9 cellular contexts compared by ENCODE assay signal in genomic region chr19:20079487-20079886, GRCh38. TPM values are rescaled to one million over a fixed set of nuclear protein-coding genes. Genes with fewer than 3 reads are reported as not detected.
A peak's percentile ranks its signal among the peaks of the same experiment; 100 is the strongest.
DNase-seq lines count a peak whose midpoint lies in the region; ATAC-seq and TF ChIP-seq lines count a peak whose summit lies in the region.
"Had no signal": no experiment of that assay in that cellular context is flagged by ENCODE, and none has a peak within 500 bp of the region (broad histone marks: within the 10 kb centered on the region; RNA-seq: fewer than 3 reads in every experiment).

No MANE protein-coding gene starts in this region.

- DNase-seq in activated naive CD4-positive, alpha-beta T cell treated with anti-CD3 and anti-CD28 coated beads for 36 hours, result no peak
- no peak for DNase-seq in activated naive CD4-positive, alpha-beta T cell treated with anti-CD3 and anti-CD28 coated beads, Interleukin-2, amount 50 U/mL, for 16 hours
- DNase-seq in activated B cell treated with CpG ODN at 0.5 μM for 24 hours (no peak), smooth muscle cell (lab: John Stamatoyannopoulos, UW; ENCODE audit: unreplicated experiment) (no peak), NCI-H82 treated with DMSO at 0.1 percent for 48 hours (lab: John Stamatoyannopoulos, UW; ENCODE audit: unreplicated experiment) (no peak), vagina (ENCODE audit: extremely low spot score in 2 of 2) (no peak)
- DNase-seq: activated CD8-positive, alpha-beta memory T cell treated with anti-CD3 and anti-CD28 coated beads, Interleukin-2, amount 50 U/mL, for 48 hours had no signal

- peaks cover 21% of the 10 kb centered on the region for H3K79me2 ChIP-seq in smooth muscle cell (ENCODE audit: low read depth)

- H3K36me3 Mint-ChIP-seq in activated naive CD4-positive, alpha-beta T cell treated with anti-CD3 and anti-CD28 coated beads for 36 hours (ENCODE audit: low read depth), result peaks cover 46% of the 10 kb centered on the region
- peaks cover 13% of the 10 kb centered on the region for H3K36me3 Mint-ChIP-seq in activated B cell treated with CpG ODN at 0.5 μM for 24 hours (ENCODE audit: low read depth)

- no peak overlapping the region for H3K27ac Mint-ChIP-seq in activated naive CD4-positive, alpha-beta T cell treated with anti-CD3 and anti-CD28 coated beads for 36 hours
- no peak overlapping the region for H3K27ac Mint-ChIP-seq in activated B cell treated with CpG ODN at 0.5 μM for 24 hours

- H3K4me3 ChIP-seq in iPS-18c (ENCODE audit: insufficient read depth, low read depth, low read length), result peak overlapping the region; percentile 95; the same call in 1 of the 2 replicates
- H3K4me3 ChIP-seq in smooth muscle cell, result peak overlapping the region; percentile 61
- H3K4me3 ChIP-seq in vagina, result peak overlapping the region in 1 of 2 donors; percentile 69

- H3K4me1 Mint-ChIP-seq in activated naive CD4-positive, alpha-beta T cell treated with anti-CD3 and anti-CD28 coated beads for 36 hours (ENCODE audit: low read depth), result peaks cover 9% of the 10 kb centered on the region
- H3K4me1 Mint-ChIP-seq in activated B cell treated with CpG ODN at 0.5 μM for 24 hours, result peaks cover 18% of the 10 kb centered on the region

- H3K27ac ChIP-seq in smooth muscle cell (ENCODE audit: low read depth), result no peak overlapping the region
- H3K27ac ChIP-seq in vagina, result no peak overlapping the region

- H3K4me1 ChIP-seq in smooth muscle cell (ENCODE audit: low read depth), result peaks cover 12% of the 10 kb centered on the region
- peaks cover 23% of the 10 kb centered on the region for H3K4me1 ChIP-seq in vagina

- no peaks in the 10 kb centered on the region for H3K27me3 ChIP-seq in smooth muscle cell (ENCODE audit: low read depth)
- no peaks in the 10 kb centered on the region for H3K27me3 ChIP-seq in vagina

- H3F3A ChIP-seq in smooth muscle cell (ENCODE audit: low read depth), result peaks cover 7% of the 10 kb centered on the region

- intact Hi-C loops in activated naive CD4-positive, alpha-beta T cell treated with anti-CD3 and anti-CD28 coated beads for 36 hours (cut with micrococcal nuclease), result loop anchor here (5.0 kb wide), 3 partner anchors 158 to 1688 kb away; partner anchors contain the start of genes ZNF100 and ZNF85
- intact Hi-C loops in activated B cell treated with CpG ODN at 0.5 μM for 24 hours (cut with micrococcal nuclease), result loop anchor here (2.0 to 10.0 kb wide), 4 partner anchors 158 to 485 kb away; partner anchors contain the start of gene ZNF737
- intact Hi-C loops in vagina (cut with DNase I), result no loop called here

- ATAC-seq in activated B cell treated with CpG ODN at 0.5 μM for 24 hours (ENCODE audit: low read depth) (no peak), GM21390 (IDR thresholded peaks at IDR 0.05; ENCODE audit: unreplicated experiment) (no peak)

- CTCF ChIA-PET in activated naive CD4-positive, alpha-beta T cell treated with anti-CD3 and anti-CD28 coated beads for 36 hours (lab: Charles Lee), result interaction anchor here (0.7 to 0.8 kb wide), 2 partner anchors 159 to 441 kb away, joined by 3 to 4 read pairs; no protein-coding TSS in a partner anchor
- CTCF ChIA-PET in activated B cell treated with CpG ODN at 0.5 μM for 24 hours (lab: Charles Lee), result no interaction called here

- H3K36me3 ChIP-seq in smooth muscle cell (ENCODE audit: low read depth), result no peaks in the 10 kb centered on the region
- no peaks in the 10 kb centered on the region for H3K36me3 ChIP-seq in vagina

- H3K9me3 ChIP-seq in iPS-18c (ENCODE audit: control insufficient read depth, insufficient read depth, low read length) (peaks cover 2% of the 10 kb centered on the region), smooth muscle cell (replicated peaks; ENCODE audit: low read depth) (no peaks in the 10 kb centered on the region), vagina (no peaks in the 10 kb centered on the region)

- TF ChIP-seq POLR2A in vagina (IDR thresholded peaks at IDR 0.05), result no peak

- TF ChIP-seq CTCF in activated B cell treated with CpG ODN at 0.5 μM for 24 hours (IDR thresholded peaks at IDR 0.05) (no peak), smooth muscle cell (IDR thresholded peaks at IDR 0.05; ENCODE audit: borderline replicate concordance, insufficient read depth, poor library complexity, severe bottlenecking) (no peak), vagina (IDR thresholded peaks at IDR 0.05) (no peak)

- H2AFZ ChIP-seq in smooth muscle cell (ENCODE audit: low read depth), result peak overlapping the region; percentile 95

- POLR2A ChIA-PET in activated B cell treated with CpG ODN at 0.5 μM for 24 hours (lab: Charles Lee), result interaction anchor here (0.6 to 2.7 kb wide), 5 partner anchors 26 to 920 kb away, joined by 4 to 29 read pairs (median 9); no protein-coding TSS in a partner anchor

- H3K27me3 Mint-ChIP-seq in activated naive CD4-positive, alpha-beta T cell treated with anti-CD3 and anti-CD28 coated beads for 36 hours (ENCODE audit: low read depth), result no peaks in the 10 kb centered on the region
- H3K27me3 Mint-ChIP-seq in activated B cell treated with CpG ODN at 0.5 μM for 24 hours, result no peaks in the 10 kb centered on the region

- 16% methylated on average over 8 of the region's 8 CpGs for WGBS in smooth muscle cell (ENCODE audit: low lambda C conversion rate)

- peak overlapping the region; percentile 96 for H3K4me2 ChIP-seq in smooth muscle cell

- peak overlapping the region; percentile 24 for H3K9ac ChIP-seq in smooth muscle cell (ENCODE audit: low read depth)

- H3K9me3 Mint-ChIP-seq in activated naive CD4-positive, alpha-beta T cell treated with anti-CD3 and anti-CD28 coated beads for 36 hours, result peaks cover under 1% of the 10 kb centered on the region
- H3K9me3 Mint-ChIP-seq in activated B cell treated with CpG ODN at 0.5 μM for 24 hours, result no peaks in the 10 kb centered on the region

- peak overlapping the region; percentile 53 for H3K4me3 Mint-ChIP-seq in activated naive CD4-positive, alpha-beta T cell treated with anti-CD3 and anti-CD28 coated beads for 36 hours
- H3K4me3 Mint-ChIP-seq in activated B cell treated with CpG ODN at 0.5 μM for 24 hours, result peak overlapping the region; percentile 48

- no peaks in the 10 kb centered on the region for H4K20me1 ChIP-seq in smooth muscle cell (ENCODE audit: low read depth)

RNA-seq across cellular contexts. Expression of gene ZNF90, which starts 1.7 kb away (rescaled TPM):
- total RNA-seq in activated naive CD4-positive, alpha-beta T cell treated with anti-CD3 and anti-CD28 coated beads for 36 hours, result 10 to 100 TPM; 15.5 to 17.6 TPM
- total RNA-seq in activated B cell treated with CpG ODN at 0.5 μM for 24 hours (9.8 and 12.5 TPM in 2 replicates), smooth muscle cell (5.3 and 7.6 TPM in 2 replicates), vagina (5.4 TPM)
- 2.6 and 3.4 TPM in 2 replicates for polyA plus RNA-seq in smooth muscle cell

RNA-seq across cellular contexts. Expression of gene ZNF682, which starts 40.2 kb away (rescaled TPM):
- total RNA-seq in activated naive CD4-positive, alpha-beta T cell treated with anti-CD3 and anti-CD28 coated beads for 36 hours, result 1 to 10 TPM; 8.1 to 8.9 TPM
- total RNA-seq in activated B cell treated with CpG ODN at 0.5 μM for 24 hours (15.5 and 19.9 TPM in 2 replicates), smooth muscle cell (9.0 and 10.1 TPM in 2 replicates), vagina (2.5 TPM)
- polyA plus RNA-seq in smooth muscle cell, result 4.4 and 7.8 TPM in 2 replicates
